In genomic region chr16:68492501-68493411, GRCh38 we compare ENCODE assay signal across 20 cellular contexts. TPM values are rescaled to one million over a fixed set of nuclear protein-coding genes. Genes with fewer than 3 reads are reported as not detected.
DNase-seq lines count a peak whose midpoint lies in the region; ATAC-seq, FAIRE-seq and TF ChIP-seq lines count a peak whose summit lies in the region.
"Had no signal": no experiment of that assay in that cellular context is flagged by ENCODE, and none has a peak within 500 bp of the region (broad histone marks: within the 10 kb centered on the region; RNA-seq: fewer than 3 reads in every experiment).

No MANE protein-coding gene starts in this region.

- peak overlapping the region; percentile 45; the same call in 1 of the 2 replicates for H3K4me3 ChIP-seq in BLaER1
- H3K4me3 ChIP-seq in H1 (ENCODE audit: extremely low read depth in 1 of 4, insufficient read depth in 2 of 4, low read depth in 3 of 4, low read length in 4 of 4) = no peak overlapping the region
- H3K4me3 ChIP-seq in neural progenitor cell = no peak overlapping the region
- no peak overlapping the region for H3K4me3 ChIP-seq in sigmoid colon
- H3K4me3 ChIP-seq: left ventricle myocardium inferior, uterus had no signal

- H3K27ac ChIP-seq in BLaER1 = peak overlapping the region; percentile 71
- no peak overlapping the region for H3K27ac ChIP-seq in H1 (ENCODE audit: low read depth, low read length)
- H3K27ac ChIP-seq in neural progenitor cell = no peak overlapping the region
- H3K27ac ChIP-seq in sigmoid colon = no peak overlapping the region
- H3K27ac ChIP-seq: left ventricle myocardium inferior, uterus had no signal

- H4K5ac ChIP-seq in H1 (ENCODE audit: insufficient read length, low read depth, low read length) = no peak overlapping the region

- peaks cover 74% of the 10 kb centered on the region for H3K4me1 ChIP-seq in BLaER1
- peaks cover 0 to 10% (median 6%) of the 10 kb centered on the region in 4 experiments; a peak in 6 of 7 replicates for H3K4me1 ChIP-seq in H1 (replicated peaks in 1 of 4; ENCODE audit: control insufficient read depth in 3 of 4, insufficient read depth in 4 of 4, low read length in 3 of 4)
- H3K4me1 ChIP-seq in neural progenitor cell = peaks cover under 1% of the 10 kb centered on the region
- H3K4me1 ChIP-seq in sigmoid colon = no peaks in the 10 kb centered on the region
- H3K4me1 ChIP-seq: left ventricle myocardium inferior, uterus had no signal

- no peak overlapping the region for H3K23ac ChIP-seq in H1 (ENCODE audit: insufficient read length)

- H3K27me3 ChIP-seq in BLaER1 (no peaks in the 10 kb centered on the region), H1 (replicated peaks in 1 of 4; ENCODE audit: control insufficient read depth in 3 of 4, extremely low read depth in 1 of 4, insufficient read depth in 3 of 4, low read length in 3 of 4) (no peaks in the 10 kb centered on the region), neural progenitor cell (no peaks in the 10 kb centered on the region), sigmoid colon (peaks cover 0 to 4% (median 0%) of the 10 kb centered on the region in 3 donors)
- H3K27me3 ChIP-seq: uterus had no signal

- H3K9me3 ChIP-seq in BLaER1 = peaks cover 21% of the 10 kb centered on the region
- peaks cover 0 to 4% of the 10 kb centered on the region in 2 experiments; a peak in 1 of 4 replicates for H3K9me3 ChIP-seq in H1 (ENCODE audit: insufficient read depth in 2 of 2, low read depth in 1 of 2, low read length in 1 of 2)
- peaks cover 3% of the 10 kb centered on the region for H3K9me3 ChIP-seq in neural progenitor cell (ENCODE audit: low read depth)
- no peaks in the 10 kb centered on the region for H3K9me3 ChIP-seq in sigmoid colon
- H3K9me3 ChIP-seq: left ventricle myocardium inferior, uterus had no signal

- H2BK15ac ChIP-seq in H1 (ENCODE audit: low read length) = 0 out of 2 replicates have a peak overlapping the region, but pooled peaks have one; percentile 81

- POLR2A ChIA-PET in H1 (lab: Charles Lee; ENCODE audit: partially characterized antibody) = no interaction called here

- no peak overlapping the region for H2BK12ac ChIP-seq in H1 (ENCODE audit: low read depth, low read length)

- FAIRE-seq in H1 (lab: Jason Lieb, UNC) = no peak
- FAIRE-seq: HTR-8/SVneo had no signal

- H3K4ac ChIP-seq in H1 (replicated peaks; ENCODE audit: insufficient read length, low read depth, low read length) = no peak overlapping the region

- no peak overlapping the region for H4K8ac ChIP-seq in H1 (ENCODE audit: extremely low read depth, insufficient read depth, low read length)

- H3K79me2 ChIP-seq in H1 (ENCODE audit: control insufficient read depth in 1 of 2, insufficient read depth in 2 of 2, low read length in 2 of 2) (no peaks in the 10 kb centered on the region), neural progenitor cell (ENCODE audit: low read depth) (no peaks in the 10 kb centered on the region)

- TF ChIP-seq POLR2A in H1 (IDR thresholded peaks at IDR 0.05; ENCODE audit: control extremely low read depth in 1 of 2, low read depth in 2 of 2, low read length in 2 of 2) (no peak), sigmoid colon (IDR thresholded peaks at IDR 0.05) (no peak)

- H3K56ac ChIP-seq in H1 (replicated peaks; ENCODE audit: insufficient read length, low read depth, low read length) = no peak overlapping the region

- H3K9ac ChIP-seq in BLaER1 (peak overlapping the region; percentile 32; the same call in 1 of the 2 replicates), H1 (replicated peaks in 1 of 4; ENCODE audit: extremely low read depth in 1 of 4, low read depth in 3 of 4, low read length in 3 of 4) (no peak overlapping the region), neural progenitor cell (no peak overlapping the region)

- H4K20me1 ChIP-seq in BLaER1 = no peaks in the 10 kb centered on the region
- H4K20me1 ChIP-seq in H1 (replicated peaks in 1 of 2; ENCODE audit: control insufficient read depth in 1 of 2, insufficient read depth in 2 of 2, low read length in 2 of 2) = no peaks in the 10 kb centered on the region
- H4K20me1 ChIP-seq in neural progenitor cell (ENCODE audit: low read depth) = no peaks in the 10 kb centered on the region

- peak; percentile 41 for DNase-seq in NCI-H1092 (lab: John Stamatoyannopoulos, UW)
- no peak for DNase-seq in H1 (ENCODE audit: low read depth in 1 of 2, low spot score in 2 of 2)
- DNase-seq in neural progenitor cell (ENCODE audit: low spot score) = no peak
- no peak for DNase-seq in sigmoid colon
- DNase-seq in glomerular visceral epithelial cell (ENCODE audit: extremely low spot score) = no peak
- DNase-seq: activated CD4-positive, CD25-positive, alpha-beta regulatory T cell treated with anti-CD3 and anti-CD28 coated beads, Interleukin-2, amount 50 U/mL, for 72 hours; activated gamma-delta T cell treated with Interleukin-2 at 50 U/mL for 16 hours; amygdala; left ventricle myocardium inferior; NCI-H187; NCI-H526; OCI-M1; uterus had no signal

- H4K91ac ChIP-seq in H1 (replicated peaks; ENCODE audit: insufficient read length, low read length) = no peak overlapping the region

- H2AFZ ChIP-seq in H1 (ENCODE audit: low read length) (no peak overlapping the region), neural progenitor cell (replicated peaks) (no peak overlapping the region)

- CTCF ChIA-PET in H1 (lab: Charles Lee; ENCODE audit: partially characterized antibody) = interaction anchor here (1.3 to 1.8 kb wide), 2 partner anchors 28 to 48 kb away, joined by 6 read pairs; no protein-coding TSS in a partner anchor

- H3K27ac Mint-ChIP-seq in neural progenitor cell = peak overlapping the region; percentile 29
- H3K27ac Mint-ChIP-seq: natural killer cell treated with Interleukin-12 subunit alpha and Interleukin-12 subunit beta and Interleukin-15 and Interleukin-18, amount 100 ng/mL, for 72 hours had no signal

- no peak overlapping the region for H3K18ac ChIP-seq in H1 (ENCODE audit: extremely low read depth, low read length)

- H3K9me3 Mint-ChIP-seq in neural progenitor cell = no peaks in the 10 kb centered on the region
- H3K9me3 Mint-ChIP-seq: central memory CD8-positive, alpha-beta T cell; natural killer cell treated with Interleukin-12 subunit alpha and Interleukin-12 subunit beta and Interleukin-15 and Interleukin-18, amount 100 ng/mL, for 72 hours had no signal

- intact Hi-C loops in sigmoid colon (cut with DNase I) = no loop called here

- H2AK5ac ChIP-seq in H1 (ENCODE audit: low read depth, low read length) = no peak overlapping the region

- no peaks in the 10 kb centered on the region for H3F3A ChIP-seq in neural progenitor cell (ENCODE audit: low read depth)

- 77% methylated on average over 6 of the region's 6 CpGs; no CpG with 5 or more reads in 1 of the 2 experiments for WGBS in H1 (ENCODE audit: extremely low coverage in 1 of 2, insufficient coverage in 1 of 2, insufficient read length in 1 of 2, insufficient replicate concordance in 2 of 2, low coverage in 1 of 2, low lambda C conversion rate in 2 of 2, missing lambda C conversion rate in 1 of 2), 2 experiments
- WGBS in sigmoid colon, 2 donors = 42 to 61% methylated on average over 6 of the region's 6 CpGs

- no peak for TF ChIP-seq CTCF in H1 (IDR thresholded peaks at IDR 0.05; ENCODE audit: control extremely low read depth in 1 of 3, insufficient read depth in 1 of 3, low read depth in 1 of 3, low read length in 3 of 3)
- TF ChIP-seq CTCF in neural progenitor cell (IDR thresholded peaks at IDR 0.05) = no peak
- TF ChIP-seq CTCF in sigmoid colon (IDR thresholded peaks at IDR 0.05) = no peak

- no peak overlapping the region for H3K4me3 Mint-ChIP-seq in neural progenitor cell
- H3K4me3 Mint-ChIP-seq: central memory CD8-positive, alpha-beta T cell; natural killer cell treated with Interleukin-12 subunit alpha and Interleukin-12 subunit beta and Interleukin-15 and Interleukin-18, amount 100 ng/mL, for 72 hours had no signal

- TF ChIP-seq RAD21 in H1 (IDR thresholded peaks at IDR 0.05 in 1 of 2, conservative IDR thresholded peaks at IDR 0.05 in 1 of 2; ENCODE audit: low read depth in 2 of 2, low read length in 2 of 2) = no peak

- no peaks in the 10 kb centered on the region; the same call in 1 of the 2 replicates for H3K23me2 ChIP-seq in H1 (ENCODE audit: low read depth, low read length)

- TF ChIP-seq EP300 in H1 (IDR thresholded peaks at IDR 0.05; ENCODE audit: borderline replicate concordance in 1 of 2, low read depth in 2 of 2, low read length in 2 of 2) = no peak
- no peak for TF ChIP-seq EP300 in sigmoid colon (IDR thresholded peaks at IDR 0.05)

- H2BK120ac ChIP-seq in H1 (replicated peaks; ENCODE audit: low read depth, low read length) = no peak overlapping the region

- no peak overlapping the region for H3K14ac ChIP-seq in H1 (ENCODE audit: insufficient read length)

- H3K36me3 ChIP-seq in BLaER1 (peaks cover 10% of the 10 kb centered on the region; the same call in 1 of the 2 replicates), H1 (ENCODE audit: control insufficient read depth in 2 of 4, insufficient read depth in 4 of 4, low read length in 3 of 4) (no peaks in the 10 kb centered on the region), neural progenitor cell (no peaks in the 10 kb centered on the region), sigmoid colon (no peaks in the 10 kb centered on the region)
- H3K36me3 ChIP-seq: left ventricle myocardium inferior, uterus had no signal

- no peaks in the 10 kb centered on the region for H3K79me1 ChIP-seq in H1 (ENCODE audit: low read depth, low read length)

- peaks cover 1% of the 10 kb centered on the region for H3K27me3 Mint-ChIP-seq in neural progenitor cell (ENCODE audit: insufficient read depth, low read depth)
- H3K27me3 Mint-ChIP-seq: central memory CD8-positive, alpha-beta T cell; natural killer cell treated with Interleukin-12 subunit alpha and Interleukin-12 subunit beta and Interleukin-15 and Interleukin-18, amount 100 ng/mL, for 72 hours had no signal

- H3K4me1 Mint-ChIP-seq in neural progenitor cell = peaks cover 8% of the 10 kb centered on the region
- H3K4me1 Mint-ChIP-seq: central memory CD8-positive, alpha-beta T cell had no signal

- no peak overlapping the region for H2BK20ac ChIP-seq in H1 (ENCODE audit: low read length)

- H3K4me2 ChIP-seq in BLaER1 (peak overlapping the region; percentile 92), H1 (ENCODE audit: insufficient read depth in 1 of 2, low read depth in 2 of 2, low read length in 2 of 2) (no peak overlapping the region), neural progenitor cell (no peak overlapping the region)

- ATAC-seq in HG02610 (IDR thresholded peaks at IDR 0.05; ENCODE audit: unreplicated experiment) (no peak), HG03159 (IDR thresholded peaks at IDR 0.05; ENCODE audit: unreplicated experiment) (no peak)

- H3K36me3 Mint-ChIP-seq in neural progenitor cell = no peaks in the 10 kb centered on the region
- H3K36me3 Mint-ChIP-seq: natural killer cell treated with Interleukin-12 subunit alpha and Interleukin-12 subunit beta and Interleukin-15 and Interleukin-18, amount 100 ng/mL, for 72 hours had no signal

- H2BK5ac ChIP-seq in H1 (ENCODE audit: low read depth, low read length) = no peak overlapping the region

RNA-seq across cellular contexts. Expression of gene SMPD3, which starts 44.4 kb away (rescaled TPM):
- 1.1 and 1.3 TPM in 2 replicates for total RNA-seq in H1 (2021; fragmentation: NEBNext Ultra II Directional; extraction: Animal tissue kit (Norgen Biotek cat#: 25700))
- polyA plus RNA-seq in H1 (2011; rRNA removed) (0.39 and 0.55 TPM in 2 replicates), sigmoid colon (10 to 100 TPM in 1 of 3 donors, 1 to 10 TPM in 2; 4.9 to 29.7 (median 9.0) TPM)
- polyA plus RNA-seq in H1 (2011; cell fraction: cytosol; rRNA removed) = 0.39 TPM
- 1.3 TPM for polyA plus RNA-seq in H1 (2011; cell fraction: nucleus; rRNA removed)
- polyA plus RNA-seq in H1 (2012, experiment 1 of 2) = 1.2 to 1.8 TPM (median 1.7 TPM) in 4 replicates
- 0.35 TPM for polyA plus RNA-seq in H1 (2012, experiment 2 of 2)
- 0.39 TPM for polyA plus RNA-seq in H1 (2013, experiment 1 of 2)
- polyA plus RNA-seq in H1 (2013, experiment 2 of 2) = 0.46 TPM
- 0.12 and 0.66 TPM in 2 replicates for polyA minus RNA-seq in H1 (2011; rRNA and poly(A)+ RNA removed)
- polyA minus RNA-seq in H1 (2011; cell fraction: cytosol; rRNA and poly(A)+ RNA removed) = 1.6 TPM
- polyA minus RNA-seq in H1 (2011; cell fraction: nucleus; rRNA and poly(A)+ RNA removed) = 1.1 TPM
- total RNA-seq in neural progenitor cell (ENCODE audit: low replicate concordance) (1.4 TPM in 1 of 2 replicates, not detected in the other), sigmoid colon (1 to 10 TPM in 3 of 4 donors, under 1 TPM in 1; 0.49 to 2.8 (median 2.2) TPM)
- polyA plus RNA-seq: AG04450 had no signal

RNA-seq across cellular contexts. Expression of gene ZFP90, which starts 46.3 kb away (rescaled TPM):
- 15.9 and 19.1 TPM in 2 replicates for total RNA-seq in H1 (2021; fragmentation: NEBNext Ultra II Directional; extraction: Animal tissue kit (Norgen Biotek cat#: 25700))
- 9.2 and 10.3 TPM in 2 replicates for polyA plus RNA-seq in H1 (2011; rRNA removed)
- polyA plus RNA-seq in H1 (2011; cell fraction: cytosol; rRNA removed) = 13.3 TPM
- polyA plus RNA-seq in H1 (2011; cell fraction: nucleus; rRNA removed) = 23.6 TPM
- polyA plus RNA-seq in H1 (2012, experiment 1 of 2) = 11.3 to 13.6 TPM (median 12.3 TPM) in 4 replicates
- 0.76 TPM for polyA plus RNA-seq in H1 (2012, experiment 2 of 2)
- 18.3 TPM for polyA plus RNA-seq in H1 (2013, experiment 1 of 2)
- 15.1 TPM for polyA plus RNA-seq in H1 (2013, experiment 2 of 2)
- 20.7 and 25.8 TPM in 2 replicates for polyA minus RNA-seq in H1 (2011; rRNA and poly(A)+ RNA removed)
- 15.9 TPM for polyA minus RNA-seq in H1 (2011; cell fraction: cytosol; rRNA and poly(A)+ RNA removed)
- polyA minus RNA-seq in H1 (2011; cell fraction: nucleus; rRNA and poly(A)+ RNA removed) = 33.8 TPM
- total RNA-seq in neural progenitor cell (ENCODE audit: low replicate concordance) = 63.6 and 69.1 TPM in 2 replicates
- 10 to 100 TPM; 33.4 to 48.5 (median 39.1) TPM for total RNA-seq in sigmoid colon
- 1 to 10 TPM; 1.6 to 8.0 (median 4.8) TPM for polyA plus RNA-seq in sigmoid colon
